Comparison of ENCODE assay signal across 27 cellular contexts in the genomic region with DNA sequence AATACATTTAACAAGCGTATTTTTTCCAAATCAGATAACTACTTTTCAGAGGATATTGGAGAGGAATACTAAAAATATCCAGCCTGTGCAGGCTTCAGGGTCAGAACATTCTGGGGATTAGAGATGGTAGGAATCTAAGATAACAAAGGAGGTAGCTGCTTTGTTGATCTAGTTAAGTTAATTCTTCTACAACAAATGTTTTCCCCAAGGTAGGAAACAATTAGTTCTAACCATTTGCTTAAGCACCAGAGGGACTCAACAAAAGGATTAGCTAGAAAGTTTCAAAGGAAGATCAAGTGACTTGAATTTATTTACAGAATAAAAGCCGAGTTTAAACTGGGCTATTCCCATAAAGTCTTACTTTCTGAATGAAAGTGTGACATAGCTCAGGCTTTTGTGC.
"Had no signal": no experiment of that assay in that cellular context is flagged by ENCODE, and none has a peak within 500 bp of the region (broad histone marks: within the 10 kb centered on the region; RNA-seq: fewer than 3 reads in every experiment).

No MANE protein-coding gene starts in this region.

- H3K4me3 ChIP-seq: MG63 had no signal

- H3K36me3 ChIP-seq: MG63 had no signal

- H3K27me3 ChIP-seq: MG63 had no signal

- ATAC-seq: activated naive CD4-positive, alpha-beta T cell treated with anti-CD3 and anti-CD28 coated beads, Interleukin-2, amount 50 U/mL, for 72 hours; activated naive CD8-positive, alpha-beta T cell treated with anti-CD3 and anti-CD28 coated beads, Interleukin-2, amount 50 U/mL, for 24 hours; activated T-cell treated with anti-CD3 and anti-CD28 coated beads, Interleukin-2, amount 50 U/mL, for 4 hours; PC-3; T-helper 17 cell had no signal

- DNase-seq: activated B cell treated with CpG ODN at 0.5 μM for 24 hours; activated CD4-positive, alpha-beta memory T cell treated with anti-CD3 and anti-CD28 coated beads for 36 hours; activated CD4-positive, alpha-beta T cell treated with anti-CD3 and anti-CD28 coated beads for 1 hour; activated CD4-positive, alpha-beta T cell treated with anti-CD3 and anti-CD28 coated beads, Interleukin-2, amount 10 ng/mL, durations not matched to agents 7 days and 5 days; activated CD8-positive, alpha-beta memory T cell treated with anti-CD3 and anti-CD28 coated beads for 24 hours; activated effector memory CD4-positive, alpha-beta T cell treated with anti-CD3 and anti-CD28 coated beads, Interleukin-2, amount 50 U/mL, for 16 hours; activated naive CD4-positive, alpha-beta T cell treated with Interleukin-2 at 50 U/mL for 16 hours; activated naive CD8-positive, alpha-beta T cell treated with anti-CD3 and anti-CD28 coated beads, Interleukin-2, amount 50 U/mL, for 24 hours; activated T-cell treated with anti-CD3 and anti-CD28 coated beads, Interleukin-2, amount 50 U/mL, for 4 hours; amygdala; MG63; MV-4-11; NCI-H1105; NCI-H1436; NCI-H1694 treated with DMSO at 0.1 percent for 48 hours; NCI-H2029 treated with DMSO at 0.1 percent for 48 hours; NCI-H2227 treated with DMSO at 0.1 percent for 48 hours; NCI-H446 treated with DMSO at 0.1 percent for 48 hours; NCI-H526; NCI-H774; NK-92 treated with Interleukin-12 subunit alpha and Interleukin-12 subunit beta, amount 100 ng/mL, for 24 hours; PC-3; SIG-M5; T-helper 17 cell; T-helper 9 cell had no signal

- FAIRE-seq: astrocyte had no signal

- H3K9me3 ChIP-seq: MG63 had no signal
